ENCODE assay signal across 21 cellular contexts in genomic region chr1:47876587-47876963, GRCh38.
DNase-seq lines count a peak whose midpoint lies in the region; ATAC-seq, FAIRE-seq and TF ChIP-seq lines count a peak whose summit lies in the region.
"Had no signal": no experiment of that assay in that cellular context is flagged by ENCODE, and none has a peak within 500 bp of the region (broad histone marks: within the 10 kb centered on the region; RNA-seq: fewer than 3 reads in every experiment).

No MANE protein-coding gene starts in this region.

- no peak overlapping the region for H2AFZ ChIP-seq in GM12878 (ENCODE audit: control insufficient read depth, low read depth, low read length)

- no peaks in the 10 kb centered on the region for H3K79me2 ChIP-seq in GM12878 (ENCODE audit: control insufficient read depth, insufficient read depth, low read length)

- H3K4me1 Mint-ChIP-seq in progenitor cell of endocrine pancreas (ENCODE audit: low read depth): peaks cover 49% of the 10 kb centered on the region
- no peaks in the 10 kb centered on the region for H3K4me1 Mint-ChIP-seq in CD8-positive, alpha-beta T cell (ENCODE audit: low read depth)

- H4K20me1 ChIP-seq in GM12878 (ENCODE audit: control insufficient read depth, insufficient read depth): no peaks in the 10 kb centered on the region

- ATAC-seq in GM12878 (no peak), lower lobe of right lung (no peak)
- no peak for ATAC-seq in CD8-positive, alpha-beta T cell

- H3K9ac ChIP-seq in GM12878 (ENCODE audit: control insufficient read depth, insufficient read depth, low read length): no peak overlapping the region

- H3K4me1 ChIP-seq in GM12878 (ENCODE audit: control insufficient read depth, insufficient read depth, low read length): no peaks in the 10 kb centered on the region
- H3K4me1 ChIP-seq in lower lobe of right lung: peaks cover 13% of the 10 kb centered on the region
- H3K4me1 ChIP-seq in CD8-positive, alpha-beta T cell (ENCODE audit: insufficient read depth, low read length): no peaks in the 10 kb centered on the region
- H3K4me1 ChIP-seq in esophagus squamous epithelium: peaks cover 0 to 24% (median 5%) of the 10 kb centered on the region in 3 donors
- H3K4me1 ChIP-seq: HAP-1 had no signal

- H3K9me3 Mint-ChIP-seq in progenitor cell of endocrine pancreas (ENCODE audit: low read depth): no peaks in the 10 kb centered on the region
- H3K9me3 Mint-ChIP-seq in CD8-positive, alpha-beta T cell: no peaks in the 10 kb centered on the region

- no peak overlapping the region for H3K4me3 ChIP-seq in GM12878
- H3K4me3 ChIP-seq in lower lobe of right lung: no peak overlapping the region
- no peak overlapping the region for H3K4me3 ChIP-seq in CD8-positive, alpha-beta T cell (ENCODE audit: low read depth, low read length)
- no peak overlapping the region for H3K4me3 ChIP-seq in esophagus squamous epithelium
- H3K4me3 ChIP-seq: HAP-1, SK-N-MC had no signal

- H3K27ac ChIP-seq in GM12878 (ENCODE audit: control insufficient read depth, insufficient read depth): no peak overlapping the region
- H3K27ac ChIP-seq in lower lobe of right lung: peak overlapping the region; percentile 4
- H3K27ac ChIP-seq in CD8-positive, alpha-beta T cell (ENCODE audit: low read depth, low read length): no peak overlapping the region
- H3K27ac ChIP-seq in esophagus squamous epithelium: peak overlapping the region in 1 of 4 donors; percentile 6
- H3K27ac ChIP-seq: HL-60, SK-N-MC had no signal

- TF ChIP-seq EP300 in GM12878 (IDR thresholded peaks at IDR 0.05; ENCODE audit: borderline replicate concordance in 1 of 2, control insufficient read depth in 1 of 2, low read depth in 2 of 2, low read length in 2 of 2): no peak

- no peak overlapping the region for H3K4me3 Mint-ChIP-seq in progenitor cell of endocrine pancreas (ENCODE audit: low read depth)
- H3K4me3 Mint-ChIP-seq in CD8-positive, alpha-beta T cell: no peak overlapping the region

- SMC1A ChIA-PET in GM12878 (lab: Charles Lee; ENCODE audit: uncharacterized antibody, unreplicated experiment): interaction anchor here (1.0 kb wide), 1 partner anchor 21 kb away, joined by 3 read pairs; no protein-coding TSS in a partner anchor

- intact Hi-C loops in GM12878 (cut with micrococcal nuclease; ENCODE audit: unreplicated experiment) (no loop called here), lower lobe of right lung (cut with DNase I) (no loop called here), esophagus squamous epithelium (cut with DNase I) (no loop called here)
- intact Hi-C loops in CD8-positive, alpha-beta T cell (cut with DNase I, micrococcal nuclease): no loop called here

- H3K4me2 ChIP-seq in GM12878 (ENCODE audit: control insufficient read depth, insufficient read depth): no peak overlapping the region

- no peaks in the 10 kb centered on the region for H3K36me3 ChIP-seq in GM12878 (ENCODE audit: control insufficient read depth in 2 of 2, insufficient read depth in 2 of 2, low read length in 1 of 2)
- H3K36me3 ChIP-seq in lower lobe of right lung: no peaks in the 10 kb centered on the region
- H3K36me3 ChIP-seq in CD8-positive, alpha-beta T cell (ENCODE audit: insufficient read depth, low read length): no peaks in the 10 kb centered on the region
- no peaks in the 10 kb centered on the region for H3K36me3 ChIP-seq in esophagus squamous epithelium
- H3K36me3 ChIP-seq: HAP-1 had no signal

- WGBS in GM12878 (ENCODE audit: insufficient coverage, insufficient replicate concordance, low lambda C conversion rate, missing lambda C conversion rate): 25% methylated on average over 4 of the region's 4 CpGs
- 79 to 91% methylated on average over 2 to 3 of the region's 4 CpGs for WGBS in esophagus squamous epithelium, 2 donors

- no peak for FAIRE-seq in GM12878 (lab: Jason Lieb, UNC)
- FAIRE-seq: D721Med, G401.6 had no signal

- H3K27me3 ChIP-seq in GM12878 (replicated peaks in 1 of 2; ENCODE audit: control insufficient read depth in 2 of 2, insufficient read depth in 2 of 2, low read length in 1 of 2): no peaks in the 10 kb centered on the region
- no peaks in the 10 kb centered on the region for H3K27me3 ChIP-seq in lower lobe of right lung (ENCODE audit: low read depth)
- no peaks in the 10 kb centered on the region for H3K27me3 ChIP-seq in CD8-positive, alpha-beta T cell (ENCODE audit: insufficient read depth, low read length)
- peaks cover 0 to 5% (median 0%) of the 10 kb centered on the region in 4 donors for H3K27me3 ChIP-seq in esophagus squamous epithelium

- in situ Hi-C loops in GM12878 (cut with MboI): no loop called here

- DNase-seq in activated effector memory CD4-positive, alpha-beta T cell treated with anti-CD3 and anti-CD28 coated beads, Interleukin-2, amount 50 U/mL, for 16 hours: peak; percentile 54
- DNase-seq in activated effector memory CD4-positive, alpha-beta T cell treated with Interleukin-2 at 50 U/mL for 16 hours: no peak
- DNase-seq in GM12878 (ENCODE audit: low read depth, low spot score) (no peak), lower lobe of right lung (no peak), progenitor cell of endocrine pancreas (ENCODE audit: low spot score, unreplicated experiment) (no peak), esophagus squamous epithelium (lab: John Stamatoyannopoulos, UW) (no peak), mesenteric fat pad (ENCODE audit: low spot score) (no peak)
- DNase-seq in CD8-positive, alpha-beta T cell: no peak
- DNase-seq: 8988T, GOT3, Karpas-422, NCI-H1417 treated with DMSO at 0.1 percent for 48 hours, NCI-H1694 treated with DMSO at 0.1 percent for 48 hours, NCI-H2107, NCI-H748 treated with DMSO at 0.1 percent for 48 hours, SIG-M5 had no signal

- TF ChIP-seq CTCF in GM12878 (IDR thresholded peaks at IDR 0.05 in 2 of 3, conservative IDR thresholded peaks at IDR 0.05 in 1 of 3; ENCODE audit: control insufficient read depth in 2 of 3, extremely low read depth in 1 of 3, insufficient read depth in 1 of 3, low read depth in 3 of 3, low read length in 3 of 3): no peak
- no peak for TF ChIP-seq CTCF in lower lobe of right lung (IDR thresholded peaks at IDR 0.05)
- no peak for TF ChIP-seq CTCF in progenitor cell of endocrine pancreas (IDR thresholded peaks at IDR 0.05; ENCODE audit: unreplicated experiment)
- TF ChIP-seq CTCF in CD8-positive, alpha-beta T cell (IDR thresholded peaks at IDR 0.05): no peak
- no peak for TF ChIP-seq CTCF in esophagus squamous epithelium (IDR thresholded peaks at IDR 0.05)

- CTCF ChIA-PET in GM12878 (lab: Yijun Ruan, JAX): no interaction called here
- CTCF ChIA-PET in CD8-positive, alpha-beta T cell (lab: Charles Lee): no interaction called here

- TF ChIP-seq POLR2A in GM12878 (IDR thresholded peaks at IDR 0.05; ENCODE audit: low read depth, low read length): no peak
- TF ChIP-seq POLR2A in esophagus squamous epithelium (IDR thresholded peaks at IDR 0.05): no peak

- H3K27ac Mint-ChIP-seq in progenitor cell of endocrine pancreas: peak overlapping the region; percentile 92
- H3K27ac Mint-ChIP-seq in CD8-positive, alpha-beta T cell: no peak overlapping the region

- TF ChIP-seq RAD21 in GM12878 (IDR thresholded peaks at IDR 0.05; ENCODE audit: insufficient read depth, low read depth, low read length): no peak

- no TSS peak for BruUV-seq in GM12878 (replicated peaks; lab: Mats Ljungman, UMichigan)

- RAD21 ChIA-PET in GM12878 (lab: Charles Lee; ENCODE audit: unreplicated experiment): no interaction called here

- POLR2A ChIA-PET in GM12878 (lab: Charles Lee): no interaction called here
- POLR2A ChIA-PET in CD8-positive, alpha-beta T cell (lab: Charles Lee): no interaction called here

- H3K9me3 ChIP-seq in GM12878 (replicated peaks; ENCODE audit: control insufficient read depth, insufficient read depth, low read length) (no peaks in the 10 kb centered on the region), lower lobe of right lung (no peaks in the 10 kb centered on the region), esophagus squamous epithelium (no peaks in the 10 kb centered on the region)
- no peaks in the 10 kb centered on the region for H3K9me3 ChIP-seq in CD8-positive, alpha-beta T cell (ENCODE audit: low read length)
- H3K9me3 ChIP-seq: HAP-1 had no signal

- no peaks in the 10 kb centered on the region for H3K36me3 Mint-ChIP-seq in progenitor cell of endocrine pancreas (ENCODE audit: insufficient read depth)
- no peaks in the 10 kb centered on the region for H3K36me3 Mint-ChIP-seq in CD8-positive, alpha-beta T cell

- H3K27me3 Mint-ChIP-seq in progenitor cell of endocrine pancreas: no peaks in the 10 kb centered on the region
- no peaks in the 10 kb centered on the region for H3K27me3 Mint-ChIP-seq in CD8-positive, alpha-beta T cell (ENCODE audit: low read depth)

TF ChIP-seq in GM12878, 131 proteins besides CTCF, POLR2A, EP300 and RAD21:
- no peak for TF ChIP-seq MXI1 (IDR thresholded peaks at IDR 0.05; ENCODE audit: low read depth, low read length)
- TF ChIP-seq ZNF24 (IDR thresholded peaks at IDR 0.05): 0 out of 2 replicates have a peak, but pooled peaks have one; percentile 31
- no peak for TF ChIP-seq EGR1 (IDR thresholded peaks at IDR 0.05; ENCODE audit: borderline replicate concordance in 1 of 2, low read depth in 2 of 2, low read length in 2 of 2)
- no peak for TF ChIP-seq POLR2AphosphoS2 (IDR thresholded peaks at IDR 0.05; ENCODE audit: low read depth, low read length)
- no peak for TF ChIP-seq ZZZ3 (IDR thresholded peaks at IDR 0.05; ENCODE audit: control insufficient read depth, insufficient read length, low read depth)
- TF ChIP-seq YY1 (IDR thresholded peaks at IDR 0.05; ENCODE audit: low read depth, low read length): no peak
